Comparison of ENCODE assay signal across 8 cellular contexts in the genomic region with DNA sequence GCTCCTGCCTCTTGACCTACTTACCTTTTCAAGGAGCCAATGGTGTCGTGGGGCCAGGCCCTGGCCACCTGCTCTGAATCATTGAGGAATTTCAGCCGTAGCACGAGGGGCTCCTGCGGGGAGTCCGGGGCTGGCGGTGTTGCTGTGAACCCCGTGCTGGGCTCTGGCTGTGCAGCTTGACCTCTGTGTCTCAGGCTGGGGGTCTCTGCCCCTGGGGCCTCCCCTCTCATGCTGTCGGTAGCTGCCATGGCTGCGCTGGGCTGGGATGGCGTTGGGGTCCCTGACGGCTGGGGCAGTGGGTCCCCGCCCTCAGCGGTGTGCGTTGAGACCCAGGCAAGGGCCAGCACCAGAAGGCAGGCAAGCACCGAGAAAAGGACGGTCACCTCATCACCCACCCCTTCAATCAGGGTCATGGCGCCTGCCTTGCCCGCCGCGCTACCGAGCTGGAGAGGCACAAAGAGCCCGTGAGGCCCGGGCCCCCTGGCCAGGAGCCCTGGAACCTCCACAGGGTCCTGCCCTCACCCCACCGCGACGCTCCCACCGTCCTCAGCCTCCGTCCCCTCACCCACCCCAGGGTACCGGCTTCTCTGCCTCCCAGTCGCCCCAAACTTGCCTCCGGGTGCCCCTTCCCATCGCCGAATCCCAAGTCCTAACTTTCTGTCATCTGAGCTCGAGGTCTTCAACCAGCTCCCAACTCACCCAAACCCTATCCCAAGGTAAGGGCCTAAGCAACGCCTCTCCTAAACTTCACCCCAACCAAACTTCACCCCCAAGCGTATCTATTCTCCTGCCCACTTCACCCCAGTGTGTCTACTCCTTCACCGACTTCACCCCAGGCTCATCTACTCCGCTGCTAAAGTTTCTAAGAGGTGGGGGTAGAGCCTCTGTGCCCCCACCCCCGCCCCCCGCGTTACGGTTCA. TPM values are rescaled to one million over a fixed set of nuclear protein-coding genes. Genes with fewer than 3 reads are reported as not detected.
DNase-seq lines count a peak whose midpoint lies in the region; ATAC-seq and TF ChIP-seq lines count a peak whose summit lies in the region.

No MANE protein-coding gene starts in this region.

- intact Hi-C loops in testis (cut with DNase I; ENCODE audit: low total_unique reads), result no loop called here

- H3K9me3 Mint-ChIP-seq in T-helper 1 cell treated with Interleukin-12 subunit alpha and Interleukin-12 subunit beta and Interleukin-4 antibody, amounts not matched to agents 30 μg/mL and 1 μg/mL, for 36 hours, result no peaks in the 10 kb centered on the region

- no peak for TF ChIP-seq POLR2A in testis (IDR thresholded peaks at IDR 0.05)

- H3K36me3 Mint-ChIP-seq in T-helper 1 cell treated with Interleukin-12 subunit alpha and Interleukin-12 subunit beta and Interleukin-4 antibody, amounts not matched to agents 30 μg/mL and 1 μg/mL, for 36 hours (ENCODE audit: low read depth), result peaks cover 7% of the 10 kb centered on the region

- H3K4me3 Mint-ChIP-seq in T-helper 1 cell treated with Interleukin-12 subunit alpha and Interleukin-12 subunit beta and Interleukin-4 antibody, amounts not matched to agents 30 μg/mL and 1 μg/mL, for 36 hours, result peak overlapping the region; percentile 92

- H3K9me3 ChIP-seq in adipocyte (ENCODE audit: control insufficient read depth, low read length) (no peaks in the 10 kb centered on the region), testis (no peaks in the 10 kb centered on the region)

- H3K27me3 ChIP-seq in adipocyte (replicated peaks; ENCODE audit: control insufficient read depth, insufficient read depth, low read length) (no peaks in the 10 kb centered on the region), kidney epithelial cell (ENCODE audit: control insufficient read depth, insufficient read depth, low read length) (no peaks in the 10 kb centered on the region), testis (no peaks in the 10 kb centered on the region)

- peak overlapping the region; percentile 86 for H3K27ac Mint-ChIP-seq in T-helper 1 cell treated with Interleukin-12 subunit alpha and Interleukin-12 subunit beta and Interleukin-4 antibody, amounts not matched to agents 30 μg/mL and 1 μg/mL, for 36 hours

- peak overlapping the region; percentile 99 for H3K9ac ChIP-seq in adipocyte (ENCODE audit: low read length)

- H3K4me1 Mint-ChIP-seq in T-helper 1 cell treated with Interleukin-12 subunit alpha and Interleukin-12 subunit beta and Interleukin-4 antibody, amounts not matched to agents 30 μg/mL and 1 μg/mL, for 36 hours (ENCODE audit: low read depth), result peaks cover 30% of the 10 kb centered on the region

- no peak for ATAC-seq in HG03521 (IDR thresholded peaks at IDR 0.05; ENCODE audit: unreplicated experiment)

- H3K36me3 ChIP-seq in adipocyte (ENCODE audit: control insufficient read depth, insufficient read depth, low read length, severe bottlenecking) (no peaks in the 10 kb centered on the region), kidney epithelial cell (ENCODE audit: control insufficient read depth, insufficient read depth, low read length) (no peaks in the 10 kb centered on the region), testis (ENCODE audit: low read depth, missing control alignments) (no peaks in the 10 kb centered on the region)

- TF ChIP-seq CTCF in kidney epithelial cell (IDR thresholded peaks at IDR 0.05; ENCODE audit: insufficient read depth, low read length, poor library complexity, severe bottlenecking) (no peak), testis (IDR thresholded peaks at IDR 0.05) (no peak)

- WGBS in testis, 2 donors, result 30 to 37% methylated on average over 13 to 36 of the region's 42 CpGs

- peak overlapping the region; percentile 94 to 97 for H3K27ac ChIP-seq in testis

- peak overlapping the region; percentile 94 for H3K4me3 ChIP-seq in adipocyte (ENCODE audit: low read length)
- H3K4me3 ChIP-seq in kidney epithelial cell (ENCODE audit: low read depth, low read length), result peak overlapping the region; percentile 84
- H3K4me3 ChIP-seq in testis, result peak overlapping the region; percentile 89 to 92

- H3K4me1 ChIP-seq in adipocyte (ENCODE audit: control insufficient read depth, insufficient read depth, low read length), result peaks cover 54% of the 10 kb centered on the region
- peaks cover 45% of the 10 kb centered on the region for H3K4me1 ChIP-seq in testis

- DNase-seq in T-helper 1 cell, result no peak
- DNase-seq in adipocyte (ENCODE audit: low read depth), result no peak
- DNase-seq in kidney epithelial cell (ENCODE audit: low read depth), result no peak
- DNase-seq in testis, result no peak
- DNase-seq in SW480 (ENCODE audit: low spot score), result no peak
- DNase-seq in stimulated activated CD4-positive, alpha-beta T cell treated with anti-CD3 and anti-CD28 coated beads, Interleukin-2, amount 100 ng/mL, for 48 hours, result no peak

- H3K27me3 Mint-ChIP-seq in T-helper 1 cell treated with Interleukin-12 subunit alpha and Interleukin-12 subunit beta and Interleukin-4 antibody, amounts not matched to agents 30 μg/mL and 1 μg/mL, for 36 hours (ENCODE audit: low read depth), result peaks cover 16% of the 10 kb centered on the region

RNA-seq across cellular contexts. Expression of a gene that starts 0.9 kb away (rescaled TPM):
- total RNA-seq in kidney epithelial cell, result 46.3 and 66.0 TPM in 2 replicates
- total RNA-seq in testis, result 10 to 100 TPM; 63.2 to 68.7 TPM
- polyA plus RNA-seq in testis (ENCODE audit: insufficient read depth, low read depth, low replicate concordance), result 30.8 TPM

RNA-seq across cellular contexts. Expression of a gene that starts 1.8 kb away (rescaled TPM):
- total RNA-seq in kidney epithelial cell (70.9 and 71.7 TPM in 2 replicates), testis (100 to 1,000 TPM; 114 to 124 TPM)
- polyA plus RNA-seq in testis (ENCODE audit: insufficient read depth, low read depth, low replicate concordance), result 60.3 TPM

RNA-seq across cellular contexts. Expression of a gene that starts 3.9 kb away (rescaled TPM):
- total RNA-seq in kidney epithelial cell (77.4 and 92.8 TPM in 2 replicates), testis (10 to 100 TPM; 65.6 to 90.5 TPM)
- 44.1 TPM for polyA plus RNA-seq in testis (ENCODE audit: insufficient read depth, low read depth, low replicate concordance)

RNA-seq across cellular contexts. Expression of a gene that starts 23.0 kb away (rescaled TPM):
- 166 and 201 TPM in 2 replicates for total RNA-seq in kidney epithelial cell
- total RNA-seq in testis, result 100 to 1,000 TPM; 147 to 153 TPM
- polyA plus RNA-seq in testis (ENCODE audit: insufficient read depth, low read depth, low replicate concordance), result 68.9 TPM

RNA-seq across cellular contexts. Expression of a gene that starts 24.7 kb away (rescaled TPM):
- 21.5 and 27.0 TPM in 2 replicates for total RNA-seq in kidney epithelial cell
- total RNA-seq in testis, result 10 to 100 TPM; 10.5 to 15.4 TPM
- 7.1 TPM for polyA plus RNA-seq in testis (ENCODE audit: insufficient read depth, low read depth, low replicate concordance)
